ENCODE assay signal across 18 cellular contexts in the genomic region with DNA sequence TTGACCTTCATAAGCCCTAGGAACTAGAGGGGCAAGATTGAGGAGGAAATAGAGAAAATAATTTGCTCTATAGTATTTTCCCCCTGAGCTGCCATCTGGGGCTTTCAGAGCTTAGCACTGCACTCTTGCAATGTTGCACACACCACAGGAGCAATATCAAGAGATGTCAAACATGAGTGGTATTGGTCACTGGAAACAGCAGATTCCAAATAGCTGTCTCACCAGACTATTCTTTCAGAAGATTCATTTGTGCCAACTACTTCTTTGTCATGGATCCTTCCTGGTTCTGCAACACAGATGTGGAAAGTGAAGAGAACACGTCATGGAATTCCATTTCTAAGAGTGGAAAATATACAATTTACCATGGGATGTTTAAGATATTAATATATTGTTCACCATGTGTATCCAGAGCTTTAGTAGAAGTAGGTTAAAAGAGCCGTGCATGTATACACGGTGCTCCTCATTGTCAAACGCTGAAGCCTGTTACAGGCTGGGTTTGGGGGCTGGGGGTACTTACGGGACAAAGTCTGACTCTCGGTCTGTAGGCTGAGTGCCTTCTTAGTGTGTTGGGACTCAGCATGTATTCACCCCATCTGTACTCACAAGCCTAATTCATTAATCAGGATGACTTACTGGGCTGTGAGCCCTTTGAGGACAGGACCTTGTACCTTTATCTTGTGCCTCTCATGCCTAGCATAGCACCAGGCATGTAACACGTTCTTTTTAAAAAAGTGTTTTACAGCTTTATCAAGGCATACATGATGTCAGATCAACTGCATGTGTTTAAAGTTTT. TPM values are rescaled to one million over a fixed set of nuclear protein-coding genes. Genes with fewer than 3 reads are reported as not detected.
DNase-seq lines count a peak whose midpoint lies in the region; ATAC-seq and TF ChIP-seq lines count a peak whose summit lies in the region.
"Had no signal": no experiment of that assay in that cellular context is flagged by ENCODE, and none has a peak within 500 bp of the region (broad histone marks: within the 10 kb centered on the region; RNA-seq: fewer than 3 reads in every experiment).

No MANE protein-coding gene starts in this region.

- H3K9me3 Mint-ChIP-seq in activated naive CD8-positive, alpha-beta T cell treated with anti-CD3 and anti-CD28 coated beads for 36 hours, result no peaks in the 10 kb centered on the region

- DNase-seq in EH (ENCODE audit: low read depth), result peak; percentile 82
- DNase-seq in M059J (ENCODE audit: low read depth), result peak; percentile 51
- peak; percentile 20 for DNase-seq in astrocyte of the cerebellum (ENCODE audit: low read depth)
- DNase-seq in kidney tubule cell (ENCODE audit: low spot score), result peak; percentile 29
- DNase-seq in activated naive CD8-positive, alpha-beta T cell treated with anti-CD3 and anti-CD28 coated beads for 36 hours, result no peak
- DNase-seq in HuH-7 (ENCODE audit: low spot score), result no peak
- DNase-seq in COLO829 (ENCODE audit: low spot score), result no peak
- DNase-seq: activated CD8-positive, alpha-beta T cell treated with anti-CD3 and anti-CD28 coated beads, Interleukin-2, amount 10 ng/mL, durations not matched to agents 7 days and 5 days; AML-193; left lung; sigmoid colon; substantia nigra had no signal

- no peak for ATAC-seq in HG03521 (IDR thresholded peaks at IDR 0.05; ENCODE audit: unreplicated experiment)
- ATAC-seq: activated CD8-positive, alpha-beta T cell treated with anti-CD3 and anti-CD28 coated beads, Interleukin-2, amount 10 ng/mL, durations not matched to agents 7 days and 5 days; left lung; WTC11 had no signal

- H3K4me3 Mint-ChIP-seq in activated naive CD8-positive, alpha-beta T cell treated with anti-CD3 and anti-CD28 coated beads for 36 hours, result no peak overlapping the region
- H3K4me3 Mint-ChIP-seq: activated CD8-positive, alpha-beta T cell treated with anti-CD3 and anti-CD28 coated beads, Interleukin-2, amount 10 ng/mL, durations not matched to agents 7 days and 5 days; WTC11 had no signal

- no peaks in the 10 kb centered on the region for H3K36me3 Mint-ChIP-seq in activated naive CD8-positive, alpha-beta T cell treated with anti-CD3 and anti-CD28 coated beads for 36 hours

- TF ChIP-seq CTCF in astrocyte of the cerebellum (IDR thresholded peaks at IDR 0.05; ENCODE audit: low read depth, low read length, missing control alignments), result no peak

- H3K4me1 Mint-ChIP-seq in activated naive CD8-positive, alpha-beta T cell treated with anti-CD3 and anti-CD28 coated beads for 36 hours, result no peaks in the 10 kb centered on the region

- no peaks in the 10 kb centered on the region for H3K27me3 Mint-ChIP-seq in activated naive CD8-positive, alpha-beta T cell treated with anti-CD3 and anti-CD28 coated beads for 36 hours

- in situ Hi-C loops in astrocyte of the cerebellum (cut with HindIII; ENCODE audit: low sequenced_read_pairs), result no loop called here

- no peak overlapping the region for H3K4me3 ChIP-seq in astrocyte of the cerebellum (ENCODE audit: low read depth, low read length)
- H3K4me3 ChIP-seq: left lung, sigmoid colon had no signal

- no peak overlapping the region for H3K27ac Mint-ChIP-seq in activated naive CD8-positive, alpha-beta T cell treated with anti-CD3 and anti-CD28 coated beads for 36 hours
- H3K27ac Mint-ChIP-seq: activated CD8-positive, alpha-beta T cell treated with anti-CD3 and anti-CD28 coated beads, Interleukin-2, amount 10 ng/mL, durations not matched to agents 7 days and 5 days; WTC11 had no signal

RNA-seq across cellular contexts. Expression of a gene that starts 31.4 kb away (rescaled TPM):
- total RNA-seq in M059J (2014; rRNA removed; shearing (Covaris generic)), result 0.05 TPM in 1 of 2 replicates, not detected in the other
- total RNA-seq in activated naive CD8-positive, alpha-beta T cell treated with anti-CD3 and anti-CD28 coated beads for 36 hours, result not detected
- total RNA-seq: activated CD8-positive, alpha-beta T cell treated with anti-CD3 and anti-CD28 coated beads, Interleukin-2, amount 10 ng/mL, durations not matched to agents 7 days and 5 days; cerebellum; frontal cortex; H4; left lung; T-helper 1 cell treated with Interleukin-12 subunit alpha and Interleukin-12 subunit beta and Interleukin-4 antibody, amounts not matched to agents 30 ng/mL and 1 ng/mL, for 36 hours had no signal

Comparison
In these comparisons a context has a peak if more than half of its experiments do, and no peak if none do; other contexts are left out.
1. DNase-seq: peak in EH (single experiment), M059J (single experiment), astrocyte of the cerebellum (single experiment) and kidney tubule cell (single experiment); none in activated naive CD8-positive, alpha-beta T cell treated with anti-CD3 and anti-CD28 coated beads for 36 hours (single experiment), HuH-7 (single experiment) and COLO829 (single experiment).